ENCODE assay signal across 17 cellular contexts in the genomic region with DNA sequence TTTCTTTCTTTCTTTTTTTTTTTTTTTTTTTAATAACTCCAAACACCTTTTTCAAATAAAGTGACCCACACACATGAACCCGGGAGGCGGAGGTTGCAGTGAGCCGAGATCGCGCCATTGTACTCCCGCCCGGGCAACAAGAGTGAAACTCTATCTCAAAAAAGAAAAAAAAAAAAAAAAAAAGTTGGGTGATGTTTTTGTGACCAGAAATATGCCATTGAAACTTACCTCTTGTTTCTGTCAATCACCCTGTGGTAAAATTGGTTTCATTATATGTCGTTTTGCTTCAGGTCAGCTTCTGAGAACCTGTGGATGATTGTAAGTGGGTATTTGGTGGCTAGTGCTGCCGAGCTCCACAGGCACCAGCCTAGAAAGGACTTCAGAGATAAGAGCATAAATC.
DNase-seq lines count a peak whose midpoint lies in the region; ATAC-seq and TF ChIP-seq lines count a peak whose summit lies in the region.
"Had no signal": no experiment of that assay in that cellular context is flagged by ENCODE, and none has a peak within 500 bp of the region (broad histone marks: within the 10 kb centered on the region; RNA-seq: fewer than 3 reads in every experiment).

No MANE protein-coding gene starts in this region.

- no peak overlapping the region for H2AFZ ChIP-seq in OCI-LY3 (ENCODE audit: low read depth, low read length)

- no peaks in the 10 kb centered on the region for H3K27me3 Mint-ChIP-seq in stimulated activated naive CD8-positive, alpha-beta T cell treated with anti-CD3 and anti-CD28 coated beads, Interleukin-15, amount 100 ng/mL, for 72 hours
- no peaks in the 10 kb centered on the region for H3K27me3 Mint-ChIP-seq in stimulated activated naive B cell treated with anti-CD40 and anti-IgM and Interleukin-4, amounts not matched to agents 10 μg/mL and 1 μg/mL and 100 μg/mL, for 72 hours

- H3K27ac Mint-ChIP-seq in stimulated activated naive CD8-positive, alpha-beta T cell treated with anti-CD3 and anti-CD28 coated beads, Interleukin-15, amount 100 ng/mL, for 72 hours, result peak overlapping the region in 1 of 2 donors; percentile 7
- H3K27ac Mint-ChIP-seq in stimulated activated naive B cell treated with anti-CD40 and anti-IgM and Interleukin-4, amounts not matched to agents 10 μg/mL and 1 μg/mL and 100 μg/mL, for 72 hours, result no peak overlapping the region

- no peak overlapping the region for H3K4me3 ChIP-seq in OCI-LY3 (ENCODE audit: low read length)
- H3K4me3 ChIP-seq: BLaER1 treated with 17β-estradiol and CSF1 and Interleukin-3, amounts not matched to agents 10 nM and 100 nM had no signal

- H3K4me2 ChIP-seq in OCI-LY3 (ENCODE audit: low read length), result peak overlapping the region; percentile 49; the same call in 1 of the 2 replicates
- H3K4me2 ChIP-seq: BLaER1 treated with 17β-estradiol and CSF1 and Interleukin-3, amounts not matched to agents 10 nM and 100 nM had no signal

- no peaks in the 10 kb centered on the region for H3K9me3 Mint-ChIP-seq in stimulated activated naive CD8-positive, alpha-beta T cell treated with anti-CD3 and anti-CD28 coated beads, Interleukin-15, amount 100 ng/mL, for 72 hours
- no peaks in the 10 kb centered on the region for H3K9me3 Mint-ChIP-seq in stimulated activated naive B cell treated with anti-CD40 and anti-IgM and Interleukin-4, amounts not matched to agents 10 μg/mL and 1 μg/mL and 100 μg/mL, for 72 hours

- peaks cover 30% of the 10 kb centered on the region for H3K4me1 Mint-ChIP-seq in stimulated activated naive CD8-positive, alpha-beta T cell treated with anti-CD3 and anti-CD28 coated beads, Interleukin-15, amount 100 ng/mL, for 72 hours
- H3K4me1 Mint-ChIP-seq in stimulated activated naive B cell treated with anti-CD40 and anti-IgM and Interleukin-4, amounts not matched to agents 10 μg/mL and 1 μg/mL and 100 μg/mL, for 72 hours, result peaks cover 15 to 37% of the 10 kb centered on the region in 2 donors

- no peaks in the 10 kb centered on the region for H3K27me3 ChIP-seq in OCI-LY3 (ENCODE audit: low read depth, low read length)

- peaks cover 78% of the 10 kb centered on the region for H4K20me1 ChIP-seq in OCI-LY3 (ENCODE audit: insufficient read depth, low read length)

- no peak overlapping the region for H3K4me3 Mint-ChIP-seq in stimulated activated naive CD8-positive, alpha-beta T cell treated with anti-CD3 and anti-CD28 coated beads, Interleukin-15, amount 100 ng/mL, for 72 hours
- H3K4me3 Mint-ChIP-seq in stimulated activated naive B cell treated with anti-CD40 and anti-IgM and Interleukin-4, amounts not matched to agents 10 μg/mL and 1 μg/mL and 100 μg/mL, for 72 hours, result no peak overlapping the region

- H3K79me2 ChIP-seq in OCI-LY3 (ENCODE audit: low read length), result 0 out of 2 replicates have a peak, but pooled peaks cover 18% of the 10 kb centered on the region

- no peaks in the 10 kb centered on the region for H3K9me3 ChIP-seq in OCI-LY3 (ENCODE audit: insufficient read depth, low read length)

- H3K27ac ChIP-seq in OCI-LY3 (ENCODE audit: low read length), result no peak overlapping the region
- H3K27ac ChIP-seq: BLaER1 treated with 17β-estradiol and CSF1 and Interleukin-3, amounts not matched to agents 10 nM and 100 nM; HL-60 had no signal

- peaks cover 15% of the 10 kb centered on the region for H3K4me1 ChIP-seq in OCI-LY3 (ENCODE audit: low read length)

- peak; percentile 84 for ATAC-seq in stimulated activated naive CD8-positive, alpha-beta T cell treated with anti-CD3 and anti-CD28 coated beads, Interleukin-15, amount 100 ng/mL, for 72 hours
- ATAC-seq in stimulated activated naive CD8-positive, alpha-beta T cell treated with anti-CD3 and anti-CD28 coated beads, Interleukin-15, Interleukin-2, amounts not matched to agents 100 U/mL and 50 U/mL, for 24 hours, result no peak
- ATAC-seq in GM21619 (IDR thresholded peaks at IDR 0.05; ENCODE audit: unreplicated experiment) (peak; percentile 72), GM19463 (IDR thresholded peaks at IDR 0.05; ENCODE audit: unreplicated experiment) (no peak), HG02678 (IDR thresholded peaks at IDR 0.05; ENCODE audit: unreplicated experiment) (no peak)
- ATAC-seq in stimulated activated naive B cell treated with anti-CD40 and anti-IgM and Interleukin-4, amounts not matched to agents 10 μg/mL and 1 μg/mL and 100 μg/mL, for 72 hours (replicated peaks), result peak; percentile 84 to 87
- ATAC-seq: Panc1 had no signal

- H3K9ac ChIP-seq in OCI-LY3 (ENCODE audit: low read length), result no peak overlapping the region
- H3K9ac ChIP-seq: BLaER1 treated with 17β-estradiol and CSF1 and Interleukin-3, amounts not matched to agents 10 nM and 100 nM had no signal

- DNase-seq in stimulated activated naive CD8-positive, alpha-beta T cell treated with anti-CD3 and anti-CD28 coated beads, Interleukin-15, amount 100 ng/mL, for 72 hours, result peak; percentile 21 to 37
- no peak for DNase-seq in stimulated activated naive CD8-positive, alpha-beta T cell treated with anti-CD3 and anti-CD28 coated beads, Interleukin-15, Interleukin-2, amounts not matched to agents 100 U/mL and 50 U/mL, for 24 hours
- DNase-seq in stimulated activated naive B cell treated with anti-CD40 and anti-IgM and Interleukin-4, amounts not matched to agents 10 μg/mL and 1 μg/mL and 100 μg/mL, for 72 hours, result no peak
- DNase-seq in medulla oblongata (ENCODE audit: extremely low spot score), result no peak
- DNase-seq: activated gamma-delta T cell; DMS 273 treated with DMSO at 0.1 percent for 48 hours; IMR-90; NCI-H1694; NCI-H226; stimulated activated CD4-positive, alpha-beta T cell treated with anti-CD3 and anti-CD28 coated beads, Interleukin-15, amount 100 ng/mL, for 24 hours had no signal

- peaks cover 54% of the 10 kb centered on the region for H3K36me3 ChIP-seq in OCI-LY3 (replicated peaks; ENCODE audit: low read depth, low read length)

- TF ChIP-seq CTCF in OCI-LY3 (IDR thresholded peaks at IDR 0.05; ENCODE audit: low read depth, low read length), result no peak

- peaks cover 23 to 36% of the 10 kb centered on the region in 2 donors for H3K36me3 Mint-ChIP-seq in stimulated activated naive B cell treated with anti-CD40 and anti-IgM and Interleukin-4, amounts not matched to agents 10 μg/mL and 1 μg/mL and 100 μg/mL, for 72 hours

Comparison
In these comparisons a context has a peak if more than half of its experiments do, and no peak if none do; other contexts are left out.
1. ATAC-seq: peak in stimulated activated naive CD8-positive, alpha-beta T cell treated with anti-CD3 and anti-CD28 coated beads, Interleukin-15, amount 100 ng/mL, for 72 hours (single experiment), GM21619 (single experiment) and stimulated activated naive B cell treated with anti-CD40 and anti-IgM and Interleukin-4, amounts not matched to agents 10 μg/mL and 1 μg/mL and 100 μg/mL, for 72 hours (2 of 2); none in stimulated activated naive CD8-positive, alpha-beta T cell treated with anti-CD3 and anti-CD28 coated beads, Interleukin-15, Interleukin-2, amounts not matched to agents 100 U/mL and 50 U/mL, for 24 hours (single experiment), GM19463 (single experiment) and HG02678 (single experiment).
2. DNase-seq: peak in stimulated activated naive CD8-positive, alpha-beta T cell treated with anti-CD3 and anti-CD28 coated beads, Interleukin-15, amount 100 ng/mL, for 72 hours (2 of 2); none in stimulated activated naive CD8-positive, alpha-beta T cell treated with anti-CD3 and anti-CD28 coated beads, Interleukin-15, Interleukin-2, amounts not matched to agents 100 U/mL and 50 U/mL, for 24 hours (single experiment), stimulated activated naive B cell treated with anti-CD40 and anti-IgM and Interleukin-4, amounts not matched to agents 10 μg/mL and 1 μg/mL and 100 μg/mL, for 72 hours (single experiment) and medulla oblongata (single experiment).